In the genomic region with DNA sequence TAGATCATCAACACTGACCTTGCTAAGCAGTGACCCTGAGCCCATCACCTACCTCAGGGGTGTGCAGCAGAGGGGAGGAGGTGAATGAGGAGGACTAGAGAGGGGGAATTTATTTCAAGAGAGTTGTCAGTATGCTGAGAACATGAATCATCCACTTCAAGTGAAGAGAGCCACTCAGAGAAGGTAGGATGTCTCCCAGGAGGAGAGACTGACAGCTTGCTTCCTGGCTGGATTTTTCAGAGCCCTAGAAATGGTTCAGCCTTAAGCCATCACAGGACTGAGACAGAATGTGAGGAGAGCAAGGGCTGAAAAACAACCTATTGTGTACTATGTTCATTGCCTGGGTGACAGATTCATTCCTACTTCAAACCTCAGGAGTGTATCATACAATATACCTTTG, we compare ENCODE assay signal across 12 cellular contexts. TPM values are rescaled to one million over a fixed set of nuclear protein-coding genes. Genes with fewer than 3 reads are reported as not detected.
DNase-seq lines count a peak whose midpoint lies in the region; ATAC-seq and TF ChIP-seq lines count a peak whose summit lies in the region.
"Had no signal": no experiment of that assay in that cellular context is flagged by ENCODE, and none has a peak within 500 bp of the region (broad histone marks: within the 10 kb centered on the region; RNA-seq: fewer than 3 reads in every experiment).

No MANE protein-coding gene starts in this region.

- no peak for ATAC-seq in HCT116

- BruUV-seq in HCT116 (replicated peaks; lab: Mats Ljungman, UMichigan) = no TSS peak

- CTCF ChIA-PET in HCT116 (lab: Charles Lee) = interaction anchor here (1.0 kb wide), 1 partner anchor 11 kb away, joined by 3 read pairs; no protein-coding TSS in a partner anchor

- intact Hi-C loops in HCT116 (cut with micrococcal nuclease) = no loop called here

- H3K36me3 ChIP-seq in HCT116 (ENCODE audit: control insufficient read depth in 1 of 2, insufficient read depth in 2 of 2, low read length in 2 of 2) = no peaks in the 10 kb centered on the region
- no peaks in the 10 kb centered on the region for H3K36me3 ChIP-seq in Karpas-422 (ENCODE audit: insufficient read depth, low read length)
- H3K36me3 ChIP-seq: BLaER1 treated with 17β-estradiol and CSF1 and Interleukin-3, amounts not matched to agents 10 nM and 100 nM had no signal

- TF ChIP-seq RAD21 in HCT116 (IDR thresholded peaks at IDR 0.05; ENCODE audit: low read depth) = no peak

- no peak overlapping the region for H3K4me3 ChIP-seq in HCT116 (replicated peaks in 1 of 2; ENCODE audit: low read depth in 1 of 2, low read length in 2 of 2)
- no peak overlapping the region for H3K4me3 ChIP-seq in Karpas-422 (ENCODE audit: low read length)
- H3K4me3 ChIP-seq: BLaER1 treated with 17β-estradiol and CSF1 and Interleukin-3, amounts not matched to agents 10 nM and 100 nM had no signal

- no peak for DNase-seq in HCT116 (ENCODE audit: low read depth, low spot score)
- peak; percentile 91 to 94 for DNase-seq in NCI-H524 (lab: John Stamatoyannopoulos, UW)
- peak; percentile 76 for DNase-seq in kidney tubule cell (ENCODE audit: low spot score)
- no peak for DNase-seq in Karpas-422
- no peak for DNase-seq in LoVo (ENCODE audit: low spot score)
- DNase-seq in nucleus accumbens (lab: John Stamatoyannopoulos, UW) = no peak
- DNase-seq in GM19238 (ENCODE audit: insufficient read length, low spot score) = no peak
- DNase-seq: caudate nucleus; kidney; stimulated activated CD4-positive, alpha-beta T cell treated with anti-CD3 and anti-CD28 coated beads, Interleukin-1b, Interleukin-23, amount 100 ng/mL, for 48 hours had no signal

- H3K27ac ChIP-seq in C4-2B (peak overlapping the region; percentile 36), HCT116 (ENCODE audit: low read depth, low read length) (no peak overlapping the region), Karpas-422 (ENCODE audit: low read length) (no peak overlapping the region)
- H3K27ac ChIP-seq: BLaER1 treated with 17β-estradiol and CSF1 and Interleukin-3, amounts not matched to agents 10 nM and 100 nM had no signal

- H3K27me3 ChIP-seq in HCT116 (ENCODE audit: insufficient read depth, low read length) = no peaks in the 10 kb centered on the region
- H3K27me3 ChIP-seq in Karpas-422 (ENCODE audit: low read length) = no peaks in the 10 kb centered on the region
- H3K27me3 ChIP-seq: BLaER1 treated with 17β-estradiol and CSF1 and Interleukin-3, amounts not matched to agents 10 nM and 100 nM had no signal

- H3K9me3 ChIP-seq in HCT116 (ENCODE audit: control insufficient read depth in 1 of 2, insufficient read depth in 1 of 2, low read depth in 1 of 2, low read length in 2 of 2) (no peaks in the 10 kb centered on the region), Karpas-422 (ENCODE audit: low read length) (no peaks in the 10 kb centered on the region)

- POLR2A ChIA-PET in HCT116 (lab: Charles Lee) = no interaction called here

- H3K9me2 ChIP-seq in HCT116 (ENCODE audit: insufficient read depth) (no peaks in the 10 kb centered on the region), Karpas-422 (replicated peaks; ENCODE audit: insufficient read depth, low read length) (no peaks in the 10 kb centered on the region)

- H3K4me2 ChIP-seq in HCT116 (ENCODE audit: low read length) (peak overlapping the region; percentile 29), Karpas-422 (ENCODE audit: low read depth, low read length, poor library complexity, severe bottlenecking) (no peak overlapping the region)
- H3K4me2 ChIP-seq: BLaER1 treated with 17β-estradiol and CSF1 and Interleukin-3, amounts not matched to agents 10 nM and 100 nM had no signal

- RAD21 ChIA-PET in HCT116 (lab: Charles Lee; ENCODE audit: low non-redundant PET in 1 of 2, low total read pairs in 2 of 2, uncharacterized antibody in 2 of 2, unreplicated experiment in 2 of 2) = no interaction called here

- no peak for TF ChIP-seq POLR2A in HCT116 (IDR thresholded peaks at IDR 0.05; ENCODE audit: borderline replicate concordance, extremely low read depth, insufficient read depth, insufficient read length)

- H4K20me1 ChIP-seq in HCT116 (ENCODE audit: insufficient read depth) (no peaks in the 10 kb centered on the region), Karpas-422 (ENCODE audit: insufficient read depth, low read depth, low read length) (no peaks in the 10 kb centered on the region)
- H4K20me1 ChIP-seq: BLaER1 treated with 17β-estradiol and CSF1 and Interleukin-3, amounts not matched to agents 10 nM and 100 nM had no signal

- H3K4me1 ChIP-seq in HCT116 (ENCODE audit: control insufficient read depth in 1 of 2, insufficient read depth in 2 of 2, low read length in 2 of 2) (peaks cover 43 to 84% of the 10 kb centered on the region in 2 experiments), Karpas-422 (ENCODE audit: low read length) (peaks cover 8% of the 10 kb centered on the region)

- H2AFZ ChIP-seq in HCT116 (ENCODE audit: low read depth, low read length, poor library complexity, severe bottlenecking) = no peak overlapping the region
- H2AFZ ChIP-seq in Karpas-422 (ENCODE audit: low read length) = no peak overlapping the region

- H3K9ac ChIP-seq in HCT116 (ENCODE audit: low read length) = no peak overlapping the region
- no peak overlapping the region for H3K9ac ChIP-seq in Karpas-422 (ENCODE audit: low read length)
- H3K9ac ChIP-seq: BLaER1 treated with 17β-estradiol and CSF1 and Interleukin-3, amounts not matched to agents 10 nM and 100 nM had no signal

- H3K79me2 ChIP-seq in HCT116 (ENCODE audit: insufficient read depth, low read length) (no peaks in the 10 kb centered on the region), Karpas-422 (ENCODE audit: low read length) (no peaks in the 10 kb centered on the region)

- no peak for TF ChIP-seq CTCF in C4-2B (conservative IDR thresholded peaks at IDR 0.05)
- TF ChIP-seq CTCF in HCT116 (IDR thresholded peaks at IDR 0.05 in 2 of 3, conservative IDR thresholded peaks at IDR 0.05 in 1 of 3; ENCODE audit: borderline replicate concordance in 1 of 3, insufficient read depth in 1 of 3, low read depth in 2 of 3, low read length in 2 of 3) = no peak

TF ChIP-seq in HCT116, 20 proteins besides CTCF, POLR2A, EP300 and RAD21 (continues in another document):
- no peak for TF ChIP-seq FOSL1 (IDR thresholded peaks at IDR 0.05; ENCODE audit: low read depth)
- TF ChIP-seq JUND (IDR thresholded peaks at IDR 0.05) = no peak
- TF ChIP-seq CBX3 (IDR thresholded peaks at IDR 0.05; ENCODE audit: low read depth) = no peak
- TF ChIP-seq, protein P1, sequence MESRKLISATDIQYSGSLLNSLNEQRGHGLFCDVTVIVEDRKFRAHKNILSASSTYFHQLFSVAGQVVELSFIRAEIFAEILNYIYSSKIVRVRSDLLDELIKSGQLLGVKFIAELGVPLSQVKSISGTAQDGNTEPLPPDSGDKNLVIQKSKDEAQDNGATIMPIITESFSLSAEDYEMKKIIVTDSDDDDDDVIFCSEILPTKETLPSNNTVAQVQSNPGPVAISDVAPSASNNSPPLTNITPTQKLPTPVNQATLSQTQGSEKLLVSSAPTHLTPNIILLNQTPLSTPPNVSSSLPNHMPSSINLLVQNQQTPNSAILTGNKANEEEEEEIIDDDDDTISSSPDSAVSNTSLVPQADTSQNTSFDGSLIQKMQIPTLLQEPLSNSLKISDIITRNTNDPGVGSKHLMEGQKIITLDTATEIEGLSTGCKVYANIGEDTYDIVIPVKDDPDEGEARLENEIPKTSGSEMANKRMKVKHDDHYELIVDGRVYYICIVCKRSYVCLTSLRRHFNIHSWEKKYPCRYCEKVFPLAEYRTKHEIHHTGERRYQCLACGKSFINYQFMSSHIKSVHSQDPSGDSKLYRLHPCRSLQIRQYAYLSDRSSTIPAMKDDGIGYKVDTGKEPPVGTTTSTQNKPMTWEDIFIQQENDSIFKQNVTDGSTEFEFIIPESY (IDR thresholded peaks at IDR 0.05; ENCODE audit: extremely low read depth, insufficient replicate concordance, low read length) = no peak
- no peak for TF ChIP-seq TCF7L2 (IDR thresholded peaks at IDR 0.05; ENCODE audit: borderline replicate concordance, extremely low read depth, insufficient read depth, insufficient read length)
- no peak for TF ChIP-seq ELF1 (IDR thresholded peaks at IDR 0.05; ENCODE audit: borderline replicate concordance, low read depth)
- TF ChIP-seq, protein P2, sequence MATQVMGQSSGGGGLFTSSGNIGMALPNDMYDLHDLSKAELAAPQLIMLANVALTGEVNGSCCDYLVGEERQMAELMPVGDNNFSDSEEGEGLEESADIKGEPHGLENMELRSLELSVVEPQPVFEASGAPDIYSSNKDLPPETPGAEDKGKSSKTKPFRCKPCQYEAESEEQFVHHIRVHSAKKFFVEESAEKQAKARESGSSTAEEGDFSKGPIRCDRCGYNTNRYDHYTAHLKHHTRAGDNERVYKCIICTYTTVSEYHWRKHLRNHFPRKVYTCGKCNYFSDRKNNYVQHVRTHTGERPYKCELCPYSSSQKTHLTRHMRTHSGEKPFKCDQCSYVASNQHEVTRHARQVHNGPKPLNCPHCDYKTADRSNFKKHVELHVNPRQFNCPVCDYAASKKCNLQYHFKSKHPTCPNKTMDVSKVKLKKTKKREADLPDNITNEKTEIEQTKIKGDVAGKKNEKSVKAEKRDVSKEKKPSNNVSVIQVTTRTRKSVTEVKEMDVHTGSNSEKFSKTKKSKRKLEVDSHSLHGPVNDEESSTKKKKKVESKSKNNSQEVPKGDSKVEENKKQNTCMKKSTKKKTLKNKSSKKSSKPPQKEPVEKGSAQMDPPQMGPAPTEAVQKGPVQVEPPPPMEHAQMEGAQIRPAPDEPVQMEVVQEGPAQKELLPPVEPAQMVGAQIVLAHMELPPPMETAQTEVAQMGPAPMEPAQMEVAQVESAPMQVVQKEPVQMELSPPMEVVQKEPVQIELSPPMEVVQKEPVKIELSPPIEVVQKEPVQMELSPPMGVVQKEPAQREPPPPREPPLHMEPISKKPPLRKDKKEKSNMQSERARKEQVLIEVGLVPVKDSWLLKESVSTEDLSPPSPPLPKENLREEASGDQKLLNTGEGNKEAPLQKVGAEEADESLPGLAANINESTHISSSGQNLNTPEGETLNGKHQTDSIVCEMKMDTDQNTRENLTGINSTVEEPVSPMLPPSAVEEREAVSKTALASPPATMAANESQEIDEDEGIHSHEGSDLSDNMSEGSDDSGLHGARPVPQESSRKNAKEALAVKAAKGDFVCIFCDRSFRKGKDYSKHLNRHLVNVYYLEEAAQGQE (IDR thresholded peaks at IDR 0.05; ENCODE audit: low read depth) = no peak
- TF ChIP-seq, protein P3, sequence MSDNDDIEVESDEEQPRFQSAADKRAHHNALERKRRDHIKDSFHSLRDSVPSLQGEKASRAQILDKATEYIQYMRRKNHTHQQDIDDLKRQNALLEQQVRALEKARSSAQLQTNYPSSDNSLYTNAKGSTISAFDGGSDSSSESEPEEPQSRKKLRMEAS (IDR thresholded peaks at IDR 0.05) = no peak
- TF ChIP-seq EGR1 (IDR thresholded peaks at IDR 0.05; ENCODE audit: low read depth) = no peak
- TF ChIP-seq ZFX (IDR thresholded peaks at IDR 0.05) = no peak
- no peak for TF ChIP-seq SIN3A (IDR thresholded peaks at IDR 0.05; ENCODE audit: low read depth)
- no peak for TF ChIP-seq ZNF274 (IDR thresholded peaks at IDR 0.05; ENCODE audit: low read depth, low read length)
- TF ChIP-seq EZH2 (IDR thresholded peaks at IDR 0.05) = no peak

RNA-seq across cellular contexts. Expression of a gene that starts 34.8 kb away (rescaled TPM):
- 96.7 TPM for total RNA-seq in HCT116 (2021; ENCODE audit: unreplicated experiment)
- 88.6 and 111 TPM in 2 replicates for polyA plus RNA-seq in HCT116 (2012)
- total RNA-seq in Karpas-422 (2014; rRNA removed; shearing (Covaris generic); ENCODE audit: low replicate concordance) = 174 and 221 TPM in 2 replicates

Comparison
In these comparisons a context has a peak if more than half of its experiments do, and no peak if none do; other contexts are left out.
1. DNase-seq: peak in NCI-H524 (2 of 2) and kidney tubule cell (single experiment); none in HCT116 (single experiment), Karpas-422 (single experiment), LoVo (single experiment), nucleus accumbens (0 of 56) and GM19238 (single experiment).